ENCODE assay signal across 1 cellular context in the genomic region with DNA sequence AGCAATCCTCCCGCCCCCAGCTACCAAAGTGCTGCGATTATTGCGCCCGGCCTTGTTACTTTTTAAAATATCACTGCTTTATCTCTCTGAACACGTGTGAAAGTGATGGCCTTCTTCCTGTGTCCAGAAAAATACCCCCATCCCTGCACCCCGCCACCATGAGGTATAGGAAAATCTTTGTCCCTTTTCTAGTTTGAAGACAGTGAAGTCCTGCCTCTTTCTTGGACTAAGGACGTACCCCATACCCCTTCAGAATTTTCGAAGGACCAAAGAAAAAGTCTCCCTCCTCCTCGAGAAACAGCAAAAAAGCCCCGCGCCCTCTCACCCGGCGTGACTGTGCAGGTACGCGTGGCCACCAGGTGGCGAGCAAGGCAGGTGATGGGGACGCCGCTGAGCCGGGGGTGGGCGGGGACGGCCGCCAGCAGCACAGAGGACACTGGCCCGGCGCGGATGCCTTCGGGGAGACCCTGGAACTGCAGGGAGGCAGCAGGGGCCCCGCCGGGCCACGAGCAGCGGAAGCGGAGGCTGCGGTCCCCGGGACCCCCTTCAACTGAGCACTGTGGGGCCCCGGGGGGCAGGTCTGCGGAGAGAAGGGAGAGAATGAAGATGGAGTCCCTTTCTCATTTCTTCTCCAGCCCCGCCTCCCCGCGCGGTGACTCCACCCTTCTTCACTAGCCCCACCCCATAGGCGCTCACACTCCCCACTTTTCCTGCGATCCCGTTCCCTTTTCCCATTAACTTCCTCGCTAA.
TF ChIP-seq lines count a peak whose summit lies in the region.

No MANE protein-coding gene starts in this region.

TF ChIP-seq in HepG2, 621 proteins besides CTCF, POLR2A, EP300 and RAD21 (continued from another document and continues in another):
- TF ChIP-seq PHF8 (CRISPR knock-in tag; IDR thresholded peaks at IDR 0.05) (peak; percentile 30; the same call in 1 of the 2 replicates), RBFOX2 (IDR thresholded peaks at IDR 0.05; ENCODE audit: low read depth, low read length) (peak; percentile 68; the same call in 1 of the 2 replicates), HES4 (CRISPR knock-in tag; IDR thresholded peaks at IDR 0.05; ENCODE audit: borderline replicate concordance) (no peak), THAP11 (CRISPR knock-in tag; IDR thresholded peaks at IDR 0.05) (peak; percentile 34; the same call in 1 of the 2 replicates), ZNF83 (CRISPR knock-in tag; IDR thresholded peaks at IDR 0.05; ENCODE audit: borderline replicate concordance) (no peak), MAZ (IDR thresholded peaks at IDR 0.05; ENCODE audit: borderline replicate concordance, low read depth, low read length) (peak; percentile 29; the same call in 1 of the 2 replicates), MAZ (CRISPR knock-in tag; IDR thresholded peaks at IDR 0.05; ENCODE audit: low read depth) (peak; percentile 82), ZFP90 (CRISPR knock-in tag; IDR thresholded peaks at IDR 0.05; ENCODE audit: borderline replicate concordance) (no peak), KLF13 (CRISPR knock-in tag; IDR thresholded peaks at IDR 0.05) (no peak), BRCA1 (CRISPR knock-in tag; IDR thresholded peaks at IDR 0.05) (no peak), ZNF331 (CRISPR knock-in tag; IDR thresholded peaks at IDR 0.05) (peak; percentile 43; the same call in 1 of the 2 replicates), KAT8 (CRISPR knock-in tag; IDR thresholded peaks at IDR 0.05) (0 out of 2 replicates have a peak, but pooled peaks have one; percentile 12), ASH2L (IDR thresholded peaks at IDR 0.05; ENCODE audit: insufficient read length, low read depth, low read length) (peak; percentile 14), NR2F6 (IDR thresholded peaks at IDR 0.05) (no peak), NR2F6 (CRISPR knock-in tag; IDR thresholded peaks at IDR 0.05) (peak; percentile 54), RBM39 (IDR thresholded peaks at IDR 0.05; ENCODE audit: low read depth, low read length, poor library complexity, severe bottlenecking) (peak; percentile 63), GATAD2A (CRISPR knock-in tag; IDR thresholded peaks at IDR 0.05) (0 out of 2 replicates have a peak, but pooled peaks have one; percentile 14), GATAD1 (CRISPR knock-in tag; IDR thresholded peaks at IDR 0.05) (0 out of 2 replicates have a peak, but pooled peaks have one; percentile 29), POLR2G (IDR thresholded peaks at IDR 0.05; ENCODE audit: low read depth, low read length) (0 out of 2 replicates have a peak, but pooled peaks have one; percentile 6), LCORL (IDR thresholded peaks at IDR 0.05) (no peak), LCORL (CRISPR knock-in tag; IDR thresholded peaks at IDR 0.05) (0 out of 2 replicates have a peak, but pooled peaks have one; percentile 34), PHF20 (CRISPR knock-in tag; IDR thresholded peaks at IDR 0.05) (peak; percentile 35; the same call in 1 of the 2 replicates), STAG1 (CRISPR knock-in tag; IDR thresholded peaks at IDR 0.05) (peak; percentile 93), GABPB1 (CRISPR knock-in tag; IDR thresholded peaks at IDR 0.05) (peak; percentile 69; the same call in 1 of the 2 replicates)
- TF ChIP-seq, protein P1, sequence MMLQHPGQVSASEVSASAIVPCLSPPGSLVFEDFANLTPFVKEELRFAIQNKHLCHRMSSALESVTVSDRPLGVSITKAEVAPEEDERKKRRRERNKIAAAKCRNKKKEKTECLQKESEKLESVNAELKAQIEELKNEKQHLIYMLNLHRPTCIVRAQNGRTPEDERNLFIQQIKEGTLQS (CRISPR knock-in tag; IDR thresholded peaks at IDR 0.05), result no peak
- TF ChIP-seq, protein P2, sequence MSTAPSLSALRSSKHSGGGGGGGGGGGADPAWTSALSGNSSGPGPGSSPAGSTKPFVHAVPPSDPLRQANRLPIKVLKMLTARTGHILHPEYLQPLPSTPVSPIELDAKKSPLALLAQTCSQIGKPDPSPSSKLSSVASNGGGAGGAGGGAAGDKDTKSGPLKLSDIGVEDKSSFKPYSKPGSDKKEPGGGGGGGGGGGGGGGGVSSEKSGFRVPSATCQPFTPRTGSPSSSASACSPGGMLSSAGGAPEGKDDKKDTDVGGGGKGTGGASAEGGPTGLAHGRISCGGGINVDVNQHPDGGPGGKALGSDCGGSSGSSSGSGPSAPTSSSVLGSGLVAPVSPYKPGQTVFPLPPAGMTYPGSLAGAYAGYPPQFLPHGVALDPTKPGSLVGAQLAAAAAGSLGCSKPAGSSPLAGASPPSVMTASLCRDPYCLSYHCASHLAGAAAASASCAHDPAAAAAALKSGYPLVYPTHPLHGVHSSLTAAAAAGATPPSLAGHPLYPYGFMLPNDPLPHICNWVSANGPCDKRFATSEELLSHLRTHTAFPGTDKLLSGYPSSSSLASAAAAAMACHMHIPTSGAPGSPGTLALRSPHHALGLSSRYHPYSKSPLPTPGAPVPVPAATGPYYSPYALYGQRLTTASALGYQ (CRISPR knock-in tag; IDR thresholded peaks at IDR 0.05), result 0 out of 2 replicates have a peak, but pooled peaks have one; percentile 24
- TF ChIP-seq, protein P3, sequence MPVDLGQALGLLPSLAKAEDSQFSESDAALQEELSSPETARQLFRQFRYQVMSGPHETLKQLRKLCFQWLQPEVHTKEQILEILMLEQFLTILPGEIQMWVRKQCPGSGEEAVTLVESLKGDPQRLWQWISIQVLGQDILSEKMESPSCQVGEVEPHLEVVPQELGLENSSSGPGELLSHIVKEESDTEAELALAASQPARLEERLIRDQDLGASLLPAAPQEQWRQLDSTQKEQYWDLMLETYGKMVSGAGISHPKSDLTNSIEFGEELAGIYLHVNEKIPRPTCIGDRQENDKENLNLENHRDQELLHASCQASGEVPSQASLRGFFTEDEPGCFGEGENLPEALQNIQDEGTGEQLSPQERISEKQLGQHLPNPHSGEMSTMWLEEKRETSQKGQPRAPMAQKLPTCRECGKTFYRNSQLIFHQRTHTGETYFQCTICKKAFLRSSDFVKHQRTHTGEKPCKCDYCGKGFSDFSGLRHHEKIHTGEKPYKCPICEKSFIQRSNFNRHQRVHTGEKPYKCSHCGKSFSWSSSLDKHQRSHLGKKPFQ (CRISPR knock-in tag; IDR thresholded peaks at IDR 0.05; ENCODE audit: insufficient replicate concordance), result no peak
- TF ChIP-seq, protein P4, sequence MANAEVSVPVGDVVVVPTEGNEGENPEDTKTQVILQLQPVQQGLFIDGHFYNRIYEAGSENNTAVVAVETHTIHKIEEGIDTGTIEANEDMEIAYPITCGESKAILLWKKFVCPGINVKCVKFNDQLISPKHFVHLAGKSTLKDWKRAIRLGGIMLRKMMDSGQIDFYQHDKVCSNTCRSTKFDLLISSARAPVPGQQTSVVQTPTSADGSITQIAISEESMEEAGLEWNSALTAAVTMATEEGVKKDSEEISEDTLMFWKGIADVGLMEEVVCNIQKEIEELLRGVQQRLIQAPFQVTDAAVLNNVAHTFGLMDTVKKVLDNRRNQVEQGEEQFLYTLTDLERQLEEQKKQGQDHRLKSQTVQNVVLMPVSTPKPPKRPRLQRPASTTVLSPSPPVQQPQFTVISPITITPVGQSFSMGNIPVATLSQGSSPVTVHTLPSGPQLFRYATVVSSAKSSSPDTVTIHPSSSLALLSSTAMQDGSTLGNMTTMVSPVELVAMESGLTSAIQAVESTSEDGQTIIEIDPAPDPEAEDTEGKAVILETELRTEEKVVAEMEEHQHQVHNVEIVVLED (CRISPR knock-in tag; IDR thresholded peaks at IDR 0.05; ENCODE audit: borderline replicate concordance), result peak; percentile 14; the same call in 1 of the 2 replicates
- TF ChIP-seq, protein P5, sequence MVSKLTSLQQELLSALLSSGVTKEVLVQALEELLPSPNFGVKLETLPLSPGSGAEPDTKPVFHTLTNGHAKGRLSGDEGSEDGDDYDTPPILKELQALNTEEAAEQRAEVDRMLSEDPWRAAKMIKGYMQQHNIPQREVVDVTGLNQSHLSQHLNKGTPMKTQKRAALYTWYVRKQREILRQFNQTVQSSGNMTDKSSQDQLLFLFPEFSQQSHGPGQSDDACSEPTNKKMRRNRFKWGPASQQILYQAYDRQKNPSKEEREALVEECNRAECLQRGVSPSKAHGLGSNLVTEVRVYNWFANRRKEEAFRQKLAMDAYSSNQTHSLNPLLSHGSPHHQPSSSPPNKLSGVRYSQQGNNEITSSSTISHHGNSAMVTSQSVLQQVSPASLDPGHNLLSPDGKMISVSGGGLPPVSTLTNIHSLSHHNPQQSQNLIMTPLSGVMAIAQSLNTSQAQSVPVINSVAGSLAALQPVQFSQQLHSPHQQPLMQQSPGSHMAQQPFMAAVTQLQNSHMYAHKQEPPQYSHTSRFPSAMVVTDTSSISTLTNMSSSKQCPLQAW (CRISPR knock-in tag; IDR thresholded peaks at IDR 0.05), result peak; percentile 82
- TF ChIP-seq, protein P6, sequence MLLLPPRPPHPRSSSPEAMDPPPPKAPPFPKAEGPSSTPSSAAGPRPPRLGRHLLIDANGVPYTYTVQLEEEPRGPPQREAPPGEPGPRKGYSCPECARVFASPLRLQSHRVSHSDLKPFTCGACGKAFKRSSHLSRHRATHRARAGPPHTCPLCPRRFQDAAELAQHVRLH (CRISPR knock-in tag; IDR thresholded peaks at IDR 0.05; ENCODE audit: borderline replicate concordance, low read depth), result peak; percentile 44; the same call in 1 of the 2 replicates
- TF ChIP-seq, protein P7, sequence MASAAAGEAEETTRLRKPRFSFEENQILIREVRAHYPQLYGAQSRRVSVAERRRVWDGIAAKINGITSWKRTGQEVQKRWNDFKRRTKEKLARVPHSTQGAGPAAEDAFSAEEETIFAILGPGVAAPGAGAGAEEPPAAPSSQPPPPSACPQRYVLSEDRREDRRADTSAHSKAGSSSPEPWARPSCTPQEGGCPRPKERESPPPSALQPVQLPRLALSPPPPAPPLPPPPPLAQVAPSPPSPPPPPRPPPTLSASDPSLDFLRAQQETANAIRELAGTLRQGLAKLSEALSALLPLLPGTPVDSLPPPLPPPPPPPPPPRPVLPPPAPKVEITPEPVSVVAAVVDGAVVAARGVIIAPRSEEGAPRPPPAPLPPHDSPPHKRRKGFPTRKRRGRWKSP (CRISPR knock-in tag; IDR thresholded peaks at IDR 0.05), result 0 out of 2 replicates have a peak, but pooled peaks have one; percentile 36
- TF ChIP-seq, protein P8, sequence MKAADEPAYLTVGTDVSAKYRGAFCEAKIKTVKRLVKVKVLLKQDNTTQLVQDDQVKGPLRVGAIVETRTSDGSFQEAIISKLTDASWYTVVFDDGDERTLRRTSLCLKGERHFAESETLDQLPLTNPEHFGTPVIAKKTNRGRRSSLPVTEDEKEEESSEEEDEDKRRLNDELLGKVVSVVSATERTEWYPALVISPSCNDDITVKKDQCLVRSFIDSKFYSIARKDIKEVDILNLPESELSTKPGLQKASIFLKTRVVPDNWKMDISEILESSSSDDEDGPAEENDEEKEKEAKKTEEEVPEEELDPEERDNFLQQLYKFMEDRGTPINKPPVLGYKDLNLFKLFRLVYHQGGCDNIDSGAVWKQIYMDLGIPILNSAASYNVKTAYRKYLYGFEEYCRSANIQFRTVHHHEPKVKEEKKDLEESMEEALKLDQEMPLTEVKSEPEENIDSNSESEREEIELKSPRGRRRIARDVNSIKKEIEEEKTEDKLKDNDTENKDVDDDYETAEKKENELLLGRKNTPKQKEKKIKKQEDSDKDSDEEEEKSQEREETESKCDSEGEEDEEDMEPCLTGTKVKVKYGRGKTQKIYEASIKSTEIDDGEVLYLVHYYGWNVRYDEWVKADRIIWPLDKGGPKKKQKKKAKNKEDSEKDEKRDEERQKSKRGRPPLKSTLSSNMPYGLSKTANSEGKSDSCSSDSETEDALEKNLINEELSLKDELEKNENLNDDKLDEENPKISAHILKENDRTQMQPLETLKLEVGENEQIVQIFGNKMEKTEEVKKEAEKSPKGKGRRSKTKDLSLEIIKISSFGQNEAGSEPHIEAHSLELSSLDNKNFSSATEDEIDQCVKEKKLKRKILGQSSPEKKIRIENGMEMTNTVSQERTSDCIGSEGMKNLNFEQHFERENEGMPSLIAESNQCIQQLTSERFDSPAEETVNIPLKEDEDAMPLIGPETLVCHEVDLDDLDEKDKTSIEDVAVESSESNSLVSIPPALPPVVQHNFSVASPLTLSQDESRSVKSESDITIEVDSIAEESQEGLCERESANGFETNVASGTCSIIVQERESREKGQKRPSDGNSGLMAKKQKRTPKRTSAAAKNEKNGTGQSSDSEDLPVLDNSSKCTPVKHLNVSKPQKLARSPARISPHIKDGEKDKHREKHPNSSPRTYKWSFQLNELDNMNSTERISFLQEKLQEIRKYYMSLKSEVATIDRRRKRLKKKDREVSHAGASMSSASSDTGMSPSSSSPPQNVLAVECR (CRISPR knock-in tag; IDR thresholded peaks at IDR 0.05; ENCODE audit: borderline replicate concordance), result peak; percentile 35; the same call in 1 of the 2 replicates
- TF ChIP-seq, protein P9, sequence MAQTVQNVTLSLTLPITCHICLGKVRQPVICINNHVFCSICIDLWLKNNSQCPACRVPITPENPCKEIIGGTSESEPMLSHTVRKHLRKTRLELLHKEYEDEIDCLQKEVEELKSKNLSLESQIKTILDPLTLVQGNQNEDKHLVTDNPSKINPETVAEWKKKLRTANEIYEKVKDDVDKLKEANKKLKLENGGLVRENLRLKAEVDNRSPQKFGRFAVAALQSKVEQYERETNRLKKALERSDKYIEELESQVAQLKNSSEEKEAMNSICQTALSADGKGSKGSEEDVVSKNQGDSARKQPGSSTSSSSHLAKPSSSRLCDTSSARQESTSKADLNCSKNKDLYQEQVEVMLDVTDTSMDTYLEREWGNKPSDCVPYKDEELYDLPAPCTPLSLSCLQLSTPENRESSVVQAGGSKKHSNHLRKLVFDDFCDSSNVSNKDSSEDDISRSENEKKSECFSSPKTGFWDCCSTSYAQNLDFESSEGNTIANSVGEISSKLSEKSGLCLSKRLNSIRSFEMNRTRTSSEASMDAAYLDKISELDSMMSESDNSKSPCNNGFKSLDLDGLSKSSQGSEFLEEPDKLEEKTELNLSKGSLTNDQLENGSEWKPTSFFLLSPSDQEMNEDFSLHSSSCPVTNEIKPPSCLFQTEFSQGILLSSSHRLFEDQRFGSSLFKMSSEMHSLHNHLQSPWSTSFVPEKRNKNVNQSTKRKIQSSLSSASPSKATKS (CRISPR knock-in tag; IDR thresholded peaks at IDR 0.05), result no peak
- TF ChIP-seq, protein P10, sequence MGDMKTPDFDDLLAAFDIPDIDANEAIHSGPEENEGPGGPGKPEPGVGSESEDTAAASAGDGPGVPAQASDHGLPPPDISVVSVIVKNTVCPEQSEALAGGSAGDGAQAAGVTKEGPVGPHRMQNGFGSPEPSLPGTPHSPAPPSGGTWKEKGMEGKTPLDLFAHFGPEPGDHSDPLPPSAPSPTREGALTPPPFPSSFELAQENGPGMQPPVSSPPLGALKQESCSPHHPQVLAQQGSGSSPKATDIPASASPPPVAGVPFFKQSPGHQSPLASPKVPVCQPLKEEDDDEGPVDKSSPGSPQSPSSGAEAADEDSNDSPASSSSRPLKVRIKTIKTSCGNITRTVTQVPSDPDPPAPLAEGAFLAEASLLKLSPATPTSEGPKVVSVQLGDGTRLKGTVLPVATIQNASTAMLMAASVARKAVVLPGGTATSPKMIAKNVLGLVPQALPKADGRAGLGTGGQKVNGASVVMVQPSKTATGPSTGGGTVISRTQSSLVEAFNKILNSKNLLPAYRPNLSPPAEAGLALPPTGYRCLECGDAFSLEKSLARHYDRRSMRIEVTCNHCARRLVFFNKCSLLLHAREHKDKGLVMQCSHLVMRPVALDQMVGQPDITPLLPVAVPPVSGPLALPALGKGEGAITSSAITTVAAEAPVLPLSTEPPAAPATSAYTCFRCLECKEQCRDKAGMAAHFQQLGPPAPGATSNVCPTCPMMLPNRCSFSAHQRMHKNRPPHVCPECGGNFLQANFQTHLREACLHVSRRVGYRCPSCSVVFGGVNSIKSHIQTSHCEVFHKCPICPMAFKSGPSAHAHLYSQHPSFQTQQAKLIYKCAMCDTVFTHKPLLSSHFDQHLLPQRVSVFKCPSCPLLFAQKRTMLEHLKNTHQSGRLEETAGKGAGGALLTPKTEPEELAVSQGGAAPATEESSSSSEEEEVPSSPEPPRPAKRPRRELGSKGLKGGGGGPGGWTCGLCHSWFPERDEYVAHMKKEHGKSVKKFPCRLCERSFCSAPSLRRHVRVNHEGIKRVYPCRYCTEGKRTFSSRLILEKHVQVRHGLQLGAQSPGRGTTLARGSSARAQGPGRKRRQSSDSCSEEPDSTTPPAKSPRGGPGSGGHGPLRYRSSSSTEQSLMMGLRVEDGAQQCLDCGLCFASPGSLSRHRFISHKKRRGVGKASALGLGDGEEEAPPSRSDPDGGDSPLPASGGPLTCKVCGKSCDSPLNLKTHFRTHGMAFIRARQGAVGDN (CRISPR knock-in tag; IDR thresholded peaks at IDR 0.05), result peak; percentile 73
